Comparison of ENCODE assay signal across 8 cellular contexts in genomic region chr3:45938858-45939257, GRCh38. TPM values are rescaled to one million over a fixed set of nuclear protein-coding genes. Genes with fewer than 3 reads are reported as not detected.
DNase-seq lines count a peak whose midpoint lies in the region; ATAC-seq and TF ChIP-seq lines count a peak whose summit lies in the region.

No MANE protein-coding gene starts in this region.

- peaks cover 58% of the 10 kb centered on the region for H3K36me3 Mint-ChIP-seq in CD4-positive, alpha-beta T cell (ENCODE audit: low read depth)

- H3K9me3 Mint-ChIP-seq in CD4-positive, alpha-beta T cell: no peaks in the 10 kb centered on the region

- intact Hi-C loops in CD4-positive, alpha-beta T cell (cut with DNase I, micrococcal nuclease): loop anchor here (1.0 to 5.0 kb wide), 2 partner anchors 140 to 438 kb away; no protein-coding TSS in a partner anchor

- no peak overlapping the region for H3K27ac Mint-ChIP-seq in CD4-positive, alpha-beta T cell

- POLR2A ChIA-PET in CD4-positive, alpha-beta T cell (lab: Charles Lee): interaction anchor here (0.6 to 1.8 kb wide), 12 partner anchors 8 to 148 kb away, joined by 3 to 11 read pairs (median 4); partner anchors contain the start of gene LZTFL1

- H3K9me3 ChIP-seq in CD4-positive, alpha-beta T cell (ENCODE audit: control insufficient read depth, low read length): no peaks in the 10 kb centered on the region

- peaks cover 37% of the 10 kb centered on the region for H3K4me1 Mint-ChIP-seq in CD4-positive, alpha-beta T cell (ENCODE audit: low read depth)

- no peaks in the 10 kb centered on the region for H3K27me3 ChIP-seq in CD4-positive, alpha-beta T cell (ENCODE audit: control insufficient read depth, insufficient read depth, low read length)

- peak; percentile 83 for TF ChIP-seq CTCF in CD4-positive, alpha-beta T cell (IDR thresholded peaks at IDR 0.05)
- TF ChIP-seq CTCF in HFF-Myc (IDR thresholded peaks at IDR 0.05; ENCODE audit: low read depth, low read length, missing control alignments): peak; percentile 91
- TF ChIP-seq CTCF in WI38 (IDR thresholded peaks at IDR 0.05; ENCODE audit: low read depth, low read length): peak; percentile 82

- H3K4me3 ChIP-seq in HFF-Myc (replicated peaks; ENCODE audit: low read depth, low read length) (no peak overlapping the region), WI38 (ENCODE audit: low read depth, low read length) (no peak overlapping the region)

- in situ Hi-C loops in T47D (cut with HindIII; ENCODE audit: low pct_unique_long_range_greater_than_20kb, low sequenced_read_pairs): no loop called here

- H3K27ac ChIP-seq in CD4-positive, alpha-beta T cell (ENCODE audit: low read depth, low read length): no peak overlapping the region

- CTCF ChIA-PET in CD4-positive, alpha-beta T cell (lab: Charles Lee): interaction anchor here (0.7 to 3.6 kb wide), 26 partner anchors 8 to 439 kb away, joined by 3 to 96 read pairs (median 5); partner anchors contain the start of genes FYCO1 and LZTFL1

- peak; percentile 72 to 83 (median 80) for DNase-seq in CD4-positive, alpha-beta T cell
- DNase-seq in HFF-Myc (ENCODE audit: extremely low read depth, low read depth) (peak; percentile 91), NCI-H2227 (lab: John Stamatoyannopoulos, UW; ENCODE audit: unreplicated experiment) (peak; percentile 73), T47D (ENCODE audit: low read depth in 1 of 2, low spot score in 1 of 2) (peak; percentile 64 to 89), inferior parietal cortex (ENCODE audit: extremely low spot score) (peak; percentile 94)
- DNase-seq in stimulated activated CD4-positive, alpha-beta T cell treated with anti-CD3 and anti-CD28 coated beads, Interleukin-15, amount 100 ng/mL, for 1 hour (ENCODE audit: low read depth in 1 of 2, low spot score in 1 of 2): peak; percentile 62 to 70

- H3K27me3 Mint-ChIP-seq in CD4-positive, alpha-beta T cell: no peaks in the 10 kb centered on the region

- no peak overlapping the region for H3K4me3 Mint-ChIP-seq in CD4-positive, alpha-beta T cell

- peak; percentile 65 for ATAC-seq in CD4-positive, alpha-beta T cell (ENCODE audit: poor library complexity)
- ATAC-seq in HG02981 (IDR thresholded peaks at IDR 0.05; ENCODE audit: unreplicated experiment): no peak

RNA-seq across cellular contexts. Expression of gene CXCR6, which starts 4.4 kb away (rescaled TPM):
- 1 to 10 TPM; 1.7 to 2.0 TPM for total RNA-seq in CD4-positive, alpha-beta T cell

RNA-seq across cellular contexts. Expression of gene CCR9, which starts 52.5 kb away (rescaled TPM):
- 1 to 10 TPM; 6.5 to 7.4 TPM for total RNA-seq in CD4-positive, alpha-beta T cell

RNA-seq across cellular contexts. Expression of gene FYCO1, which starts 56.8 kb away (rescaled TPM):
- total RNA-seq in CD4-positive, alpha-beta T cell: 10 to 100 TPM; 17.4 to 20.1 TPM
